In the genomic region with DNA sequence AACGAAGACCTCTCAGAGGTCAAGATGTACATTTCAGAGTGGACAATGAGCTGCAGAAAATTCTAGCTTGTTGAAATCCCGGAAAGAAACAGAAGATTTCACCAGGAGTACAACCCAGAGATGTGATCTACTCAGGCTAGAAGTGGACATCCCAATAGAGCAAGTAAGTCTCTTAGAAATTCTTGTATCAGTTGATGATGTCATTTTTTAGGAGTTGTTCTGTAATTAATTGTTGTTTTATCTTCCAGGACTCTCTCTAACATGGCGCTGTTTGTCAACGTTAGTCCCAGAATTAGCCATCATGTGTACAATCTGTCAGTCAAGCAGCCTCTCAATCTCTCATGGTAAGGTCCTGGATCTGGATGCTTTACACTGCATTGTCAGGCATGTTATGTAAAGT, we compare ENCODE assay signal across 19 cellular contexts.
DNase-seq lines count a peak whose midpoint lies in the region; ATAC-seq, FAIRE-seq and TF ChIP-seq lines count a peak whose summit lies in the region.
"Had no signal": no experiment of that assay in that cellular context is flagged by ENCODE, and none has a peak within 500 bp of the region (broad histone marks: within the 10 kb centered on the region; RNA-seq: fewer than 3 reads in every experiment).

No MANE protein-coding gene starts in this region.

- DNase-seq in A549 (ENCODE audit: low read depth in 1 of 2, low spot score in 1 of 2) (no peak), GM18507 (ENCODE audit: extremely low spot score, insufficient read length, low read depth) (no peak), NCI-H345 treated with DMSO at 0.1 percent for 48 hours (lab: John Stamatoyannopoulos, UW; ENCODE audit: unreplicated experiment) (no peak), putamen (ENCODE audit: low spot score) (no peak)
- no peak for DNase-seq in effector memory CD4-positive, alpha-beta T cell
- DNase-seq: 8988T; ACHN; Calu3; CD4-positive, alpha-beta T cell; DMS 273 treated with DMSO at 0.1 percent for 48 hours; H9; Karpas-422 had no signal

- H3K9me3 ChIP-seq in A549: no peaks in the 10 kb centered on the region
- H3K9me3 ChIP-seq in effector memory CD4-positive, alpha-beta T cell (ENCODE audit: control insufficient read depth, low read length): no peaks in the 10 kb centered on the region

- CTCF ChIA-PET in A549 (lab: Yijun Ruan, JAX): interaction anchor here (0.7 kb wide), 1 partner anchor 11 kb away, joined by 3 read pairs; no protein-coding TSS in a partner anchor

- WGBS in A549 (ENCODE audit: missing lambda C conversion rate): 53% methylated on average over 4 of the region's 4 CpGs

- no peak for TF ChIP-seq RAD21 in A549 (conservative IDR thresholded peaks at IDR 0.05 in 1 of 2, IDR thresholded peaks at IDR 0.05 in 1 of 2)

- no peak for TF ChIP-seq EP300 in A549 (IDR thresholded peaks at IDR 0.05)

- no peak overlapping the region for H3K4me3 ChIP-seq in A549
- no peak overlapping the region for H3K4me3 ChIP-seq in effector memory CD4-positive, alpha-beta T cell (ENCODE audit: insufficient read depth, low read depth, low read length, poor library complexity, severe bottlenecking)
- H3K4me3 ChIP-seq: BLaER1 treated with 17β-estradiol and CSF1 and Interleukin-3, amounts not matched to agents 10 nM and 100 nM; GM23338; K562 had no signal

- H3K27me3 ChIP-seq in effector memory CD4-positive, alpha-beta T cell (replicated peaks; ENCODE audit: control insufficient read depth, insufficient read depth, low read length, poor library complexity, severe bottlenecking): no peaks in the 10 kb centered on the region

- H3K27ac ChIP-seq in A549: no peak overlapping the region
- H3K27ac ChIP-seq in effector memory CD4-positive, alpha-beta T cell (ENCODE audit: insufficient read depth, low read length, poor library complexity, severe bottlenecking): no peak overlapping the region
- H3K27ac ChIP-seq: BLaER1 treated with 17β-estradiol and CSF1 and Interleukin-3, amounts not matched to agents 10 nM and 100 nM; HL-60 had no signal

- no peak for ATAC-seq in A549
- peak; percentile 2 for ATAC-seq in GM19463 (IDR thresholded peaks at IDR 0.05; ENCODE audit: unreplicated experiment)
- ATAC-seq in HG03159 (IDR thresholded peaks at IDR 0.05; ENCODE audit: unreplicated experiment): peak; percentile 1
- ATAC-seq in HG03378 (IDR thresholded peaks at IDR 0.05; ENCODE audit: unreplicated experiment): no peak
- ATAC-seq: GM23338, K562 had no signal

- FAIRE-seq in A549 (lab: Jason Lieb, UNC) (peak; percentile 46), GM18507 (lab: Jason Lieb, UNC) (peak; percentile 29)
- FAIRE-seq: K562 had no signal

- POLR2A ChIA-PET in A549 (lab: Yijun Ruan, JAX): no interaction called here

- H3K4me2 ChIP-seq in A549: no peak overlapping the region
- H3K4me2 ChIP-seq: BLaER1 treated with 17β-estradiol and CSF1 and Interleukin-3, amounts not matched to agents 10 nM and 100 nM; GM23338 had no signal

- TF ChIP-seq CTCF in A549 (IDR thresholded peaks at IDR 0.05): no peak

- TF ChIP-seq POLR2A in A549 (IDR thresholded peaks at IDR 0.05; ENCODE audit: low read length): no peak

- H3K4me1 ChIP-seq in A549: no peaks in the 10 kb centered on the region
- no peaks in the 10 kb centered on the region for H3K4me1 ChIP-seq in effector memory CD4-positive, alpha-beta T cell (ENCODE audit: control insufficient read depth, insufficient read depth, low read length, poor library complexity, severe bottlenecking)
- H3K4me1 ChIP-seq: BLaER1 treated with 17β-estradiol and CSF1 and Interleukin-3, amounts not matched to agents 10 nM and 100 nM had no signal

- no peaks in the 10 kb centered on the region for H3K36me3 ChIP-seq in effector memory CD4-positive, alpha-beta T cell (ENCODE audit: control insufficient read depth, insufficient read depth, low read length)
- H3K36me3 ChIP-seq: BLaER1 treated with 17β-estradiol and CSF1 and Interleukin-3, amounts not matched to agents 10 nM and 100 nM had no signal

TF ChIP-seq in A549, 52 proteins besides CTCF, POLR2A, EP300 and RAD21:
- TF ChIP-seq, protein P1, sequence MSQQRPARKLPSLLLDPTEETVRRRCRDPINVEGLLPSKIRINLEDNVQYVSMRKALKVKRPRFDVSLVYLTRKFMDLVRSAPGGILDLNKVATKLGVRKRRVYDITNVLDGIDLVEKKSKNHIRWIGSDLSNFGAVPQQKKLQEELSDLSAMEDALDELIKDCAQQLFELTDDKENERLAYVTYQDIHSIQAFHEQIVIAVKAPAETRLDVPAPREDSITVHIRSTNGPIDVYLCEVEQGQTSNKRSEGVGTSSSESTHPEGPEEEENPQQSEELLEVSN (IDR thresholded peaks at IDR 0.05; ENCODE audit: borderline replicate concordance, low read depth): no peak
- TF ChIP-seq TP53 (CRISPR knock-in tag; IDR thresholded peaks at IDR 0.05) (no peak), USF2 (IDR thresholded peaks at IDR 0.05) (no peak), MAFK (IDR thresholded peaks at IDR 0.05; ENCODE audit: partially characterized antibody) (no peak), HOXB13 (CRISPR knock-in tag; IDR thresholded peaks at IDR 0.05; ENCODE audit: low read depth) (no peak), ZC3H11A (IDR thresholded peaks at IDR 0.05) (no peak), RFX5 (IDR thresholded peaks at IDR 0.05) (no peak), CBX8 (IDR thresholded peaks at IDR 0.05) (no peak), ZSCAN20 (CRISPR knock-in tag; IDR thresholded peaks at IDR 0.05) (no peak), CHD4 (IDR thresholded peaks at IDR 0.05; ENCODE audit: borderline replicate concordance) (no peak), NR3C1 (IDR thresholded peaks at IDR 0.05) (no peak)
TF ChIP-seq in A549: peak in this region for 0.

Comparison
In these comparisons a context has a peak if more than half of its experiments do, and no peak if none do; other contexts are left out.
1. ATAC-seq: peak in GM19463 (single experiment) and HG03159 (single experiment); none in A549 (0 of 2) and HG03378 (single experiment).